ENCODE assay signal across 8 cellular contexts in the genomic region with DNA sequence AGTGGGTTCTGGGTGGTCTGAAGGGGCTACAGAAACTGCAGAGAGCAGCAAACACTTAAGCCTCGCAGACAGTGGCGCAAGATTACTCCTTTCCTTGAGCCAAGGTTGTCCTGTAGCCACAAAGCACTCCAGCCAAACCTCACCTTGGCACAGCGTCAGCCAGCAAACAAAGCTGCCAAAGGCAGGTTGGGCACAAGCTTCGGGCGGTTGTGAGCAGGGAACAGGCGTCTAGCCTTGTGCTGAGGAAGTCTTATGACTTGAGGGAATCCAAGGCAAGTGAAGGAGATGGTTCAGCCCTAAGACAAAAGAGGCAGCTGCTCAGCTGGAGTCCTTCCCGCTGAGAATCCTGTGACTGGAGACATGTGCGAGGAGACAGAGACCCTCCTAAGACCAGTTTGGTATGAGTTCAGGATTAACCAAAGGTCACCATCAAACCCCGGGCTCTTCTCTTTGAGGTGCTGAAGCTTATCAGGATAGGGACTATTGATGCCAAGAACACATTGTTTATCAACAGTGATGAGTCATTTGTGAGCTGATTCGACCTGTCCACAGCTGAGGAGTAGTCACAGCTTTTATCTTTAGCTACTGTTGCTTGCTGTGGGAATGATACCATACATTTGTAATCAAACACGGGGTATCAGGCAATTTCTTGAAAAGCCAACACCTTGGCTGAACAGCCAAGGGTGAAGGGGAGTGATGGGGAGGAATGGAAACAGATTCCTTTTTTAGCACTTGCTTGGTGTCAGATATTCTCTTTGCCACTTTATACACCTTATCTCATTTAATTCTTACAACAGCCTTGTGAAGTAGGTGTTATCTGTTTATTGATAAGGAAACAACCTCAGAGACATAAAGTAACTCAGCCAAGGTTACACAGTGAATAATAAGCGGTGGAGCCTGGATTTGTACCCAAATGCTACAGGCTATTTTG. TPM values are rescaled to one million over a fixed set of nuclear protein-coding genes. Genes with fewer than 3 reads are reported as not detected.
DNase-seq lines count a peak whose midpoint lies in the region; ATAC-seq and TF ChIP-seq lines count a peak whose summit lies in the region.

No MANE protein-coding gene starts in this region.

- H3K4me1 Mint-ChIP-seq in activated T-cell treated with anti-CD3 and anti-CD28 coated beads, Interleukin-2, amount 50 U/mL, for 72 hours (ENCODE audit: low read depth), result peaks cover 43% of the 10 kb centered on the region

- no peaks in the 10 kb centered on the region for H3K27me3 ChIP-seq in OCI-LY1 (ENCODE audit: insufficient read depth, low read length)
- no peaks in the 10 kb centered on the region for H3K27me3 ChIP-seq in esophagus (ENCODE audit: control insufficient read depth in 1 of 2, insufficient read depth in 2 of 2, low read length in 2 of 2)
- H3K27me3 ChIP-seq in osteoblast (ENCODE audit: insufficient read depth, low read length), result no peaks in the 10 kb centered on the region

- TF ChIP-seq CTCF in OCI-LY1 (IDR thresholded peaks at IDR 0.05; ENCODE audit: low read length), result no peak
- TF ChIP-seq CTCF in osteoblast (IDR thresholded peaks at IDR 0.05; ENCODE audit: extremely low read depth, low read depth, low read length), result no peak

- H3K4me2 ChIP-seq in OCI-LY1 (ENCODE audit: low read length) (peak overlapping the region; percentile 85), osteoblast (ENCODE audit: insufficient read depth, low read length) (peak overlapping the region; percentile 97)

- no peaks in the 10 kb centered on the region for H3K9me2 ChIP-seq in OCI-LY1 (ENCODE audit: low read depth, low read length)

- H3K9ac ChIP-seq in OCI-LY1 (ENCODE audit: low read length), result peak overlapping the region; percentile 83

- H3K36me3 Mint-ChIP-seq in activated T-cell treated with anti-CD3 and anti-CD28 coated beads, Interleukin-2, amount 50 U/mL, for 72 hours (ENCODE audit: insufficient read depth in 2 of 2), result peaks cover 0 to 2% of the 10 kb centered on the region in 2 donors

- H3K9me3 Mint-ChIP-seq in activated T-cell treated with anti-CD3 and anti-CD28 coated beads, Interleukin-2, amount 50 U/mL, for 72 hours, result no peaks in the 10 kb centered on the region

- peaks cover 4% of the 10 kb centered on the region; the same call in 1 of the 2 replicates for H3K36me3 ChIP-seq in OCI-LY1 (ENCODE audit: insufficient read depth, low read length)
- H3K36me3 ChIP-seq in esophagus (ENCODE audit: control insufficient read depth in 2 of 2, insufficient read depth in 2 of 2, low read length in 1 of 2), result peaks cover 0 to 2% of the 10 kb centered on the region in 2 donors
- H3K36me3 ChIP-seq in osteoblast (ENCODE audit: insufficient read depth, low read length), result peaks cover 18% of the 10 kb centered on the region

- H3F3A ChIP-seq in OCI-LY1 (ENCODE audit: insufficient read depth, low read length), result peaks cover 11% of the 10 kb centered on the region

- H3K4me3 Mint-ChIP-seq in activated T-cell treated with anti-CD3 and anti-CD28 coated beads, Interleukin-2, amount 50 U/mL, for 72 hours, result peak overlapping the region in 1 of 2 donors; percentile 93

- no peak for ATAC-seq in activated T-cell treated with anti-CD3 and anti-CD28 coated beads, Interleukin-2, amount 50 U/mL, for 72 hours (replicated peaks in 1 of 2)
- ATAC-seq in HG03469 (IDR thresholded peaks at IDR 0.05; ENCODE audit: unreplicated experiment) (no peak), HG03439 (IDR thresholded peaks at IDR 0.05; ENCODE audit: unreplicated experiment) (no peak)

- no peak overlapping the region for H3K27ac Mint-ChIP-seq in activated T-cell treated with anti-CD3 and anti-CD28 coated beads, Interleukin-2, amount 50 U/mL, for 72 hours

- peak overlapping the region; percentile 72 for H3K4me3 ChIP-seq in OCI-LY1 (ENCODE audit: low read depth, low read length, poor library complexity, severe bottlenecking)
- H3K4me3 ChIP-seq in esophagus (ENCODE audit: low read depth in 1 of 2, low read length in 2 of 2), result no peak overlapping the region
- peak overlapping the region; percentile 93 for H3K4me3 ChIP-seq in osteoblast (ENCODE audit: insufficient read depth, low read length)

- H2AFZ ChIP-seq in OCI-LY1 (ENCODE audit: low read length) (no peak overlapping the region), osteoblast (ENCODE audit: low read length) (no peak overlapping the region)

- H3K79me2 ChIP-seq in OCI-LY1 (ENCODE audit: insufficient read depth, low read length) (no peaks in the 10 kb centered on the region), osteoblast (ENCODE audit: insufficient read depth, low read length) (peaks cover 24% of the 10 kb centered on the region)

- 0 out of 2 replicates have a peak, but pooled peaks cover 9% of the 10 kb centered on the region for H3K9me3 ChIP-seq in OCI-LY1 (ENCODE audit: low read length)
- H3K9me3 ChIP-seq in esophagus (ENCODE audit: control insufficient read depth in 2 of 2, insufficient read depth in 1 of 2, low read depth in 1 of 2, low read length in 1 of 2), result no peaks in the 10 kb centered on the region
- H3K9me3 ChIP-seq in osteoblast (ENCODE audit: low read depth, low read length), result no peaks in the 10 kb centered on the region

- H3K27ac ChIP-seq in OCI-LY1 (ENCODE audit: low read depth, low read length, poor library complexity, severe bottlenecking) (peak overlapping the region; percentile 98), esophagus (ENCODE audit: low read depth in 2 of 2, low read length in 1 of 2) (peak overlapping the region; percentile 10 to 71), osteoblast (ENCODE audit: low read depth, low read length) (peak overlapping the region; percentile 81)

- DNase-seq in DMS79 treated with DMSO at 0.1 percent for 48 hours (lab: John Stamatoyannopoulos, UW), result peak; percentile 76
- no peak for DNase-seq in osteoblast (ENCODE audit: insufficient read length, low spot score, missing footprints)
- no peak for DNase-seq in NCI-H187 (lab: John Stamatoyannopoulos, UW)
- no peak for DNase-seq in activated T-cell treated with anti-CD3 and anti-CD28 coated beads, Interleukin-2, amount 50 U/mL, for 72 hours

- H4K20me1 ChIP-seq in OCI-LY1 (ENCODE audit: insufficient read depth, low read length) (no peaks in the 10 kb centered on the region), osteoblast (ENCODE audit: insufficient read depth, low read length) (peaks cover 24% of the 10 kb centered on the region)

- peaks cover 38% of the 10 kb centered on the region for H3K27me3 Mint-ChIP-seq in activated T-cell treated with anti-CD3 and anti-CD28 coated beads, Interleukin-2, amount 50 U/mL, for 72 hours (ENCODE audit: low read depth)

- WGBS in esophagus, 2 donors, result 29 to 36% methylated on average over 12 of the region's 12 CpGs

- H3K4me1 ChIP-seq in OCI-LY1 (ENCODE audit: insufficient read depth, low read length, severe bottlenecking) (peaks cover 81% of the 10 kb centered on the region), esophagus (ENCODE audit: control insufficient read depth in 2 of 2, insufficient read depth in 2 of 2, low read length in 1 of 2) (peaks cover 0 to 10% of the 10 kb centered on the region in 2 donors), osteoblast (ENCODE audit: insufficient read depth, low read length) (peaks cover 11% of the 10 kb centered on the region)

RNA-seq across cellular contexts. Expression of a gene that starts 4.6 kb away (rescaled TPM):
- 10 to 100 TPM; 33.9 to 52.1 TPM for polyA plus RNA-seq in esophagus
- total RNA-seq in osteoblast, result 240 and 250 TPM in 2 replicates
- total RNA-seq in activated T-cell treated with anti-CD3 and anti-CD28 coated beads, Interleukin-2, amount 50 U/mL, for 72 hours, result 1 to 10 TPM; 2.0 to 4.6 TPM

RNA-seq across cellular contexts. Expression of a gene that starts 15.4 kb away (rescaled TPM):
- polyA plus RNA-seq in esophagus, result 10 to 100 TPM in 1 of 2 donors, 1 to 10 TPM in 1; 8.5 to 12.1 TPM
- 61.2 and 71.0 TPM in 2 replicates for total RNA-seq in osteoblast
- total RNA-seq in activated T-cell treated with anti-CD3 and anti-CD28 coated beads, Interleukin-2, amount 50 U/mL, for 72 hours, result 10 to 100 TPM; 13.4 to 28.8 TPM

Comparison
In these comparisons a context has a peak if more than half of its experiments do, and no peak if none do; other contexts are left out.
1. H3K27ac ChIP-seq: peak in every context shown above with its lines; median percentile 98 in OCI-LY1; 81 in osteoblast; 40 in esophagus.
2. H3K4me3 ChIP-seq: peak in OCI-LY1 (single experiment) and osteoblast (single experiment); none in esophagus (0 of 2).
3. RNA of a gene that starts 4.6 kb away (total RNA-seq): 240 to 250 TPM in osteoblast; 2.0 to 4.6 TPM in activated T-cell treated with anti-CD3 and anti-CD28 coated beads, Interleukin-2, amount 50 U/mL, for 72 hours; every median in the first group is over 10 times any median in the second.